Comparison of ENCODE assay signal across 8 cellular contexts in the genomic region with DNA sequence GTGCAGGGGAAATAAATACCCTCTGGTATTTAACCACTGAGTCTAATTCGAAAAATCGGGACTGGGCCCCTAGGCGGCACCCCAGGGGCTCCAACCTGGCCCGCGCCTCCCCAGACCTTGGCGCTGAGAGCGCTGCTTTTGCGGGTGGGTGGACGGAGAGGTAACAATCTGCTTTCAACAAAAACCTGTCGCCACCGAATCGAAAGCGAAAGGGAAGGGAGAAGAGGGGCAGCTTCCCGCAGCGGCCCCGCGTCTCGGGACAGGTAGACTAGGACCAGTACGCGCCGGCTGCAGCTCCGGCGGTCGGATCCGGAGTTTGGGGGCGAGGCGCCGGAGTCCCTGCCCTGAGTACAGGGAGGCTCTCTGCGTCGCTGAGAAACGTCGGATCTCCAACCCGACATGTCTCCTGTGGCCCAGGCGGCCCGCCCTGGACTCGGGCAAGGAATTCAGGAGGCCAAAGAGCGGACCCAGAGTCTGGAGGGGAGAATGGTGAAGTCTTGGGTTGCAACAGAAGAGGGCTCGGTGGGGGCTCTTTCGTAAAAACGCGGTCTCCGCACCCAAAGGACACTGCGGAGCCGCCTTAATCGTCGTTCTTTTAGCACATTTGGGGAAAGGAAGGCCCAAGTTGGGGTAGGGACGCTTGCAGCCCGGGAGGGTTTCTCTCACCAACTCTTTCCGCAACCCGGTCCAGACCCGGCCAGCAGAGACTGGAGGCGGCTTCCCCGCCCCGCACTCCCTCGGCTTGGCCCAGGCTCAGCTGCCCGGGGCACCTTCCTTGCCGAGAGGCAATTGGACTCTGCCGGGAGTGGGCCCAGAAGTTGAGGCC. TPM values are rescaled to one million over a fixed set of nuclear protein-coding genes. Genes with fewer than 3 reads are reported as not detected.
DNase-seq lines count a peak whose midpoint lies in the region; ATAC-seq and TF ChIP-seq lines count a peak whose summit lies in the region.

No MANE protein-coding gene starts in this region.

- H3K27ac Mint-ChIP-seq in chondrocyte (ENCODE audit: unreplicated experiment) (no peak overlapping the region), naive B cell (peak overlapping the region in 3 of 6 donors; percentile 45 to 67 (median 46))

- H3K4me3 ChIP-seq in right cardiac atrium (ENCODE audit: low read length) = peak overlapping the region; percentile 63

- H3K4me1 Mint-ChIP-seq in chondrocyte (ENCODE audit: low read depth) (peaks cover 30% of the 10 kb centered on the region), naive B cell (peaks cover 25 to 52% (median 47%) of the 10 kb centered on the region in 3 donors)

- H3K27me3 ChIP-seq in right cardiac atrium (ENCODE audit: control insufficient read depth, insufficient read depth) = no peaks in the 10 kb centered on the region

- H3K36me3 Mint-ChIP-seq in chondrocyte (ENCODE audit: low read depth) (no peaks in the 10 kb centered on the region), naive B cell (peaks cover 0 to 6% of the 10 kb centered on the region in 2 donors)

- WGBS in right cardiac atrium = 21% methylated on average over 58 of the region's 58 CpGs

- H3K4me1 ChIP-seq in right cardiac atrium (ENCODE audit: control insufficient read depth, insufficient read depth, low read length) = peaks cover 3% of the 10 kb centered on the region

- intact Hi-C loops in right cardiac atrium (cut with DNase I) = no loop called here
- intact Hi-C loops in Right ventricle myocardium superior (cut with DNase I) = no loop called here
- intact Hi-C loops in sciatic nerve (cut with DNase I) = no loop called here

- H3K9me3 Mint-ChIP-seq in chondrocyte (ENCODE audit: low read depth) = no peaks in the 10 kb centered on the region
- H3K9me3 Mint-ChIP-seq in naive B cell = no peaks in the 10 kb centered on the region

- no peaks in the 10 kb centered on the region for H3K9me3 ChIP-seq in right cardiac atrium (ENCODE audit: control insufficient read depth, low read length)

- H3K4me3 Mint-ChIP-seq in chondrocyte (ENCODE audit: unreplicated experiment) (peak overlapping the region; percentile 52), naive B cell (peak overlapping the region; percentile 89 to 96 (median 94))

- H3K27me3 Mint-ChIP-seq in chondrocyte (ENCODE audit: low read depth) (peaks cover 74% of the 10 kb centered on the region), naive B cell (peaks cover 69 to 98% (median 84%) of the 10 kb centered on the region in 3 donors)

- TF ChIP-seq CTCF in chondrocyte (IDR thresholded peaks at IDR 0.05) = no peak

- ATAC-seq in right cardiac atrium (no peak), Right ventricle myocardium superior (ENCODE audit: poor library complexity) (no peak), naive B cell (ENCODE audit: low read depth in 2 of 2) (peak; percentile 41 to 50), HG03442 (IDR thresholded peaks at IDR 0.05; ENCODE audit: unreplicated experiment) (no peak), HG02588 (IDR thresholded peaks at IDR 0.05; ENCODE audit: unreplicated experiment) (no peak), GM21423 (IDR thresholded peaks at IDR 0.05; ENCODE audit: unreplicated experiment) (no peak), sciatic nerve (no peak)

- DNase-seq in right cardiac atrium = no peak
- no peak for DNase-seq in Right ventricle myocardium superior
- no peak for DNase-seq in chondrocyte (ENCODE audit: low spot score)
- DNase-seq in naive B cell = peak; percentile 29
- DNase-seq in sciatic nerve (ENCODE audit: low spot score) = no peak

- no peak overlapping the region for H3K27ac ChIP-seq in right cardiac atrium (ENCODE audit: low read length)

RNA-seq across cellular contexts. Expression of a gene that starts 4.1 kb away (rescaled TPM):
- not detected for total RNA-seq in right cardiac atrium
- polyA plus RNA-seq in right cardiac atrium = 0.07 TPM
- total RNA-seq in Right ventricle myocardium superior = 0.03 TPM
- 0.08 to 0.22 TPM in 2 of 3 replicates, not detected in the other for total RNA-seq in chondrocyte
- not detected for polyA plus RNA-seq in naive B cell (ENCODE audit: low read depth in 6 of 6)
- 1.1 TPM for total RNA-seq in sciatic nerve

Comparison
In these comparisons a context has a peak if more than half of its experiments do, and no peak if none do; other contexts are left out.
1. ATAC-seq: peak in naive B cell (2 of 2); none in right cardiac atrium (0 of 2), Right ventricle myocardium superior (single experiment), HG03442 (single experiment), HG02588 (single experiment), GM21423 (single experiment) and sciatic nerve (single experiment).